ENCODE assay signal across 24 cellular contexts in the genomic region with DNA sequence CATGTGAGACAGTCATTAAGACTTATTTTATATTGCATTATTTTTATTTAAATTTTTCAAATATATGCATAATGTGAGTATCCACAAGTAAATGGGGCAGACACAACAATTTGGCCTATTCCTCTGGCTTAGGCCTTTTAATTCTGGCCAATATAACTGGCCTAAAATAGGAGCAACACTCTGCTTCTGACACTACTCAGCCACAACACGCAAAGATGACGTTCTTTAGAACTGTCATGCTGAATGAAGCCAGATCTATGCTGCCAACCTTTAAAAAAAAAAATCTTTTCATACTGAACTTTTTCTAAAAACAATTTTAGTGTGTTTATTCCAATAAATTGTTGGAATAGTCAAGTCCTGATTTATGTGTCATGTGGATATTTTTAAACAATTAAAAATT.
"Had no signal": no experiment of that assay in that cellular context is flagged by ENCODE, and none has a peak within 500 bp of the region (broad histone marks: within the 10 kb centered on the region; RNA-seq: fewer than 3 reads in every experiment).

No MANE protein-coding gene starts in this region.

- FAIRE-seq: bronchial epithelial cell, endometrium, keratinocyte had no signal

- H3K4me3 ChIP-seq: gastroesophageal sphincter, upper lobe of left lung had no signal

- H3K36me3 ChIP-seq: gastroesophageal sphincter, upper lobe of left lung had no signal

- H3K9me3 Mint-ChIP-seq: activated naive CD4-positive, alpha-beta T cell treated with anti-CD3 and anti-CD28 coated beads for 36 hours; activated naive CD8-positive, alpha-beta T cell treated with anti-CD3 and anti-CD28 coated beads, Interleukin-2, amount 10 ng/mL, durations not matched to agents 7 days and 5 days; activated T-helper 2 cell treated with anti-CD3 and anti-CD28 coated beads, Interferon-gamma antibody, Interleukin-2, Interleukin-4, amounts not matched to agents 10 μg/mL and 5 μg/mL and 100 μg/mL, durations not matched to agents 14 hours and 24 hours and 36 hours; mesothelial cell of epicardium; natural killer cell; WTC11 had no signal

- DNase-seq: activated CD8-positive, alpha-beta memory T cell treated with anti-CD3 and anti-CD28 coated beads for 24 hours; activated CD8-positive, alpha-beta memory T cell treated with anti-CD3 and anti-CD28 coated beads, Interleukin-2, amount 50 U/mL, for 4 hours; activated naive CD4-positive, alpha-beta T cell treated with anti-CD3 and anti-CD28 coated beads for 36 hours; activated naive CD8-positive, alpha-beta T cell treated with anti-CD3 and anti-CD28 coated beads, Interleukin-2, amount 10 ng/mL, durations not matched to agents 7 days and 5 days; activated T-cell treated with anti-CD3 and anti-CD28 coated beads, Interleukin-2, amount 50 U/mL, for 24 hours; amygdala; effector CD4-positive, alpha-beta T cell; head of caudate nucleus; mammary epithelial cell; natural killer cell; retina; stimulated activated CD4-positive, alpha-beta T cell treated with anti-CD3 and anti-CD28 coated beads, Interleukin-12 subunit alpha, Interleukin-12 subunit beta, amount 100 ng/mL, for 4 hours; stimulated activated CD4-positive, alpha-beta T cell treated with anti-CD3 and anti-CD28 coated beads, Interleukin-4, amount 100 ng/mL, for 4 hours; stimulated activated naive CD8-positive, alpha-beta T cell treated with anti-CD3 and anti-CD28 coated beads, Interleukin-15, Interleukin-2, amounts not matched to agents 100 U/mL and 50 U/mL, for 24 hours; T1000; upper lobe of left lung had no signal

- H3K27ac ChIP-seq: gastroesophageal sphincter, upper lobe of left lung had no signal

- H3K4me3 Mint-ChIP-seq: activated naive CD4-positive, alpha-beta T cell treated with anti-CD3 and anti-CD28 coated beads for 36 hours; activated naive CD8-positive, alpha-beta T cell treated with anti-CD3 and anti-CD28 coated beads, Interleukin-2, amount 10 ng/mL, durations not matched to agents 7 days and 5 days; activated T-cell treated with anti-CD3 and anti-CD28 coated beads, Interleukin-2, amount 50 U/mL, for 24 hours; dendritic cell treated with granulocyte-macrophage colony-stimulating factor and Interleukin-4, amounts not matched to agents 40 ng/mL and 50 ng/mL, for 4 days; mesothelial cell of epicardium; natural killer cell; WTC11 had no signal

- H3K27ac Mint-ChIP-seq: activated naive CD4-positive, alpha-beta T cell treated with anti-CD3 and anti-CD28 coated beads for 36 hours; activated naive CD8-positive, alpha-beta T cell treated with anti-CD3 and anti-CD28 coated beads, Interleukin-2, amount 10 ng/mL, durations not matched to agents 7 days and 5 days; activated T-cell treated with anti-CD3 and anti-CD28 coated beads, Interleukin-2, amount 50 U/mL, for 24 hours; activated T-helper 2 cell treated with anti-CD3 and anti-CD28 coated beads, Interferon-gamma antibody, Interleukin-2, Interleukin-4, amounts not matched to agents 10 μg/mL and 5 μg/mL and 100 μg/mL, durations not matched to agents 14 hours and 24 hours and 36 hours; dendritic cell treated with granulocyte-macrophage colony-stimulating factor and Interleukin-4, amounts not matched to agents 40 ng/mL and 50 ng/mL, for 4 days; mesothelial cell of epicardium; natural killer cell; WTC11 had no signal

- H3K27me3 ChIP-seq: gastroesophageal sphincter, upper lobe of left lung had no signal

- H3K36me3 Mint-ChIP-seq: activated naive CD8-positive, alpha-beta T cell treated with anti-CD3 and anti-CD28 coated beads, Interleukin-2, amount 10 ng/mL, durations not matched to agents 7 days and 5 days; mesothelial cell of epicardium; natural killer cell; WTC11 had no signal

- ATAC-seq: gastroesophageal sphincter; natural killer cell; stimulated activated naive CD8-positive, alpha-beta T cell treated with anti-CD3 and anti-CD28 coated beads, Interleukin-15, Interleukin-2, amounts not matched to agents 100 U/mL and 50 U/mL, for 24 hours; WTC11 had no signal

- H3K9me3 ChIP-seq: gastroesophageal sphincter, upper lobe of left lung had no signal

- H3K4me1 ChIP-seq: upper lobe of left lung had no signal

- H3K27me3 Mint-ChIP-seq: activated naive CD8-positive, alpha-beta T cell treated with anti-CD3 and anti-CD28 coated beads, Interleukin-2, amount 10 ng/mL, durations not matched to agents 7 days and 5 days; activated T-cell treated with anti-CD3 and anti-CD28 coated beads, Interleukin-2, amount 50 U/mL, for 24 hours; dendritic cell treated with granulocyte-macrophage colony-stimulating factor and Interleukin-4, amounts not matched to agents 40 ng/mL and 50 ng/mL, for 4 days had no signal

- H3K4me1 Mint-ChIP-seq: activated naive CD8-positive, alpha-beta T cell treated with anti-CD3 and anti-CD28 coated beads, Interleukin-2, amount 10 ng/mL, durations not matched to agents 7 days and 5 days; WTC11 had no signal
